Comparison of ENCODE assay signal across 11 cellular contexts in genomic region chr3:66386011-66386924, GRCh38.
DNase-seq lines count a peak whose midpoint lies in the region; ATAC-seq and TF ChIP-seq lines count a peak whose summit lies in the region.
"Had no signal": no experiment of that assay in that cellular context is flagged by ENCODE, and none has a peak within 500 bp of the region (broad histone marks: within the 10 kb centered on the region; RNA-seq: fewer than 3 reads in every experiment).

No MANE protein-coding gene starts in this region.

- peaks cover 0 to 3% of the 10 kb centered on the region in 2 donors for H3K4me1 ChIP-seq in ascending aorta

- H3K27ac Mint-ChIP-seq in naive B cell = peak overlapping the region; percentile 86 to 98 (median 95)

- H3K9me3 Mint-ChIP-seq in naive B cell = peaks cover 0 to 6% (median 1%) of the 10 kb centered on the region in 7 donors

- no peaks in the 10 kb centered on the region for H3K9me3 ChIP-seq in ascending aorta

- H3K36me3 ChIP-seq in ascending aorta = peaks cover 53 to 63% of the 10 kb centered on the region in 2 donors

- intact Hi-C loops in sciatic nerve (cut with DNase I) (no loop called here), Right ventricle myocardium superior (cut with DNase I) (no loop called here), ascending aorta (cut with DNase I) (no loop called here)

- H3K4me3 ChIP-seq in ascending aorta = no peak overlapping the region
- H3K4me3 ChIP-seq: lung had no signal

- peaks cover 39 to 57% (median 40%) of the 10 kb centered on the region in 3 donors for H3K4me1 Mint-ChIP-seq in naive B cell

- peak; percentile 90 for ATAC-seq in GM18873 (IDR thresholded peaks at IDR 0.05; ENCODE audit: low FRiP score, unreplicated experiment)
- ATAC-seq in GM21825 (IDR thresholded peaks at IDR 0.05; ENCODE audit: unreplicated experiment) = peak; percentile 87
- peak; percentile 85 for ATAC-seq in HG03520 (IDR thresholded peaks at IDR 0.05; ENCODE audit: unreplicated experiment)
- ATAC-seq in naive B cell (ENCODE audit: low read depth in 2 of 2) = peak; percentile 60 to 66
- ATAC-seq in sciatic nerve = no peak
- no peak for ATAC-seq in Right ventricle myocardium superior (ENCODE audit: poor library complexity)

- H3K4me3 Mint-ChIP-seq in naive B cell = peak overlapping the region; percentile 37 to 87 (median 77)

- peaks cover 36 to 37% of the 10 kb centered on the region in 2 donors for H3K36me3 Mint-ChIP-seq in naive B cell

- no peak for TF ChIP-seq CTCF in ascending aorta (IDR thresholded peaks at IDR 0.05)

- peak; percentile 39 for DNase-seq in naive B cell
- DNase-seq in sciatic nerve (ENCODE audit: low spot score) = no peak
- no peak for DNase-seq in retina
- DNase-seq in Right ventricle myocardium superior = no peak
- no peak for DNase-seq in ascending aorta (ENCODE audit: low spot score in 2 of 2)
- DNase-seq: activated CD4-positive, alpha-beta T cell treated with anti-CD3 and anti-CD28 coated beads for 48 hours; effector memory CD4-positive, alpha-beta T cell had no signal

- no peak overlapping the region for H3K27ac ChIP-seq in ascending aorta

- no peaks in the 10 kb centered on the region for H3K27me3 ChIP-seq in ascending aorta

- H3K27me3 Mint-ChIP-seq in naive B cell = no peaks in the 10 kb centered on the region

Comparison
In these comparisons a context has a peak if more than half of its experiments do, and no peak if none do; other contexts are left out.
1. ATAC-seq: peak in GM18873 (single experiment), GM21825 (single experiment), HG03520 (single experiment) and naive B cell (2 of 2); none in sciatic nerve (single experiment) and Right ventricle myocardium superior (single experiment).